ENCODE assay signal across 13 cellular contexts in genomic region chr10:42476101-42476500, GRCh38.
DNase-seq lines count a peak whose midpoint lies in the region; ATAC-seq and TF ChIP-seq lines count a peak whose summit lies in the region.
"Had no signal": no experiment of that assay in that cellular context is flagged by ENCODE, and none has a peak within 500 bp of the region (broad histone marks: within the 10 kb centered on the region; RNA-seq: fewer than 3 reads in every experiment).

No MANE protein-coding gene starts in this region.

- ATAC-seq in GM21576 (IDR thresholded peaks at IDR 0.05; ENCODE audit: unreplicated experiment), result no peak
- ATAC-seq in GM18517 (IDR thresholded peaks at IDR 0.05; ENCODE audit: unreplicated experiment), result no peak
- ATAC-seq in HG03469 (IDR thresholded peaks at IDR 0.05; ENCODE audit: unreplicated experiment), result no peak
- ATAC-seq: gastrocnemius medialis had no signal

- POLR2A ChIA-PET in A673 (lab: Charles Lee; ENCODE audit: low non-redundant PET), result no interaction called here

- H3K4me2 ChIP-seq in parathyroid adenoma (ENCODE audit: low read length), result peak overlapping the region; percentile 56
- H3K4me2 ChIP-seq: BLaER1 had no signal

- H3K36me3 ChIP-seq in A673 (ENCODE audit: insufficient read depth, low read length, poor library complexity, severe bottlenecking) (no peaks in the 10 kb centered on the region), HUES6 (ENCODE audit: control insufficient read depth, insufficient read depth, low read length) (no peaks in the 10 kb centered on the region), endocrine pancreas (ENCODE audit: control insufficient read depth, insufficient read depth, low read length) (no peaks in the 10 kb centered on the region), parathyroid adenoma (ENCODE audit: control insufficient read depth, insufficient read depth, low read length) (no peaks in the 10 kb centered on the region)
- H3K36me3 ChIP-seq: BLaER1, gastrocnemius medialis had no signal

- TF ChIP-seq CTCF in A673 (conservative IDR thresholded peaks at IDR 0.05; ENCODE audit: low read depth, low read length) (no peak), parathyroid adenoma (IDR thresholded peaks at IDR 0.05) (no peak)

- intact Hi-C loops in A673 (cut with micrococcal nuclease; ENCODE audit: unreplicated experiment), result no loop called here

- H3K4me3 ChIP-seq in A673 (ENCODE audit: low read depth, low read length, poor library complexity, severe bottlenecking) (peak overlapping the region; percentile 50), HUES6 (ENCODE audit: low read depth, low read length) (peak overlapping the region; percentile 29; the same call in 1 of the 2 replicates), endocrine pancreas (ENCODE audit: control insufficient read depth, insufficient read depth, low read length) (peak overlapping the region; percentile 52), parathyroid adenoma (ENCODE audit: low read depth, low read length) (peak overlapping the region; percentile 59)
- H3K4me3 ChIP-seq: BLaER1 had no signal

- H3K27ac ChIP-seq in A673 (ENCODE audit: low read depth, low read length, poor library complexity, severe bottlenecking), result no peak overlapping the region
- H3K27ac ChIP-seq in HUES6 (ENCODE audit: low read depth, low read length), result no peak overlapping the region
- H3K27ac ChIP-seq in parathyroid adenoma, result no peak overlapping the region
- H3K27ac ChIP-seq: BLaER1, gastrocnemius medialis had no signal

- H3K9ac ChIP-seq in HUES6 (ENCODE audit: low read length), result no peak overlapping the region
- peak overlapping the region; percentile 38 for H3K9ac ChIP-seq in endocrine pancreas (ENCODE audit: control insufficient read depth, insufficient read depth, low read length)
- H3K9ac ChIP-seq in parathyroid adenoma, result no peak overlapping the region
- H3K9ac ChIP-seq: BLaER1 had no signal

- H3K27me3 ChIP-seq in A673 (replicated peaks; ENCODE audit: insufficient read depth, low read depth, low read length, poor library complexity) (no peaks in the 10 kb centered on the region), HUES6 (ENCODE audit: control insufficient read depth, insufficient read depth, low read length) (no peaks in the 10 kb centered on the region; the same call in 1 of the 2 replicates), endocrine pancreas (ENCODE audit: control insufficient read depth, insufficient read depth, low read length) (no peaks in the 10 kb centered on the region), parathyroid adenoma (ENCODE audit: control insufficient read depth, insufficient read depth, low read length) (no peaks in the 10 kb centered on the region)
- H3K27me3 ChIP-seq: BLaER1 had no signal

- DNase-seq in A673 (ENCODE audit: low spot score), result no peak
- DNase-seq in DMS79 (lab: John Stamatoyannopoulos, UW), result no peak
- DNase-seq: activated CD4-positive, alpha-beta T cell treated with anti-CD3 and anti-CD28 coated beads for 48 hours; activated gamma-delta T cell treated with Interleukin-2 at 50 U/mL for 16 hours; gastrocnemius medialis; NCI-H774 had no signal

- H3K79me2 ChIP-seq in parathyroid adenoma, result no peaks in the 10 kb centered on the region

- H3K9me3 ChIP-seq in A673 (ENCODE audit: low read depth, low read length, poor library complexity, severe bottlenecking), result no peaks in the 10 kb centered on the region
- peaks cover 56% of the 10 kb centered on the region; the same call in 1 of the 2 replicates for H3K9me3 ChIP-seq in HUES6 (ENCODE audit: control insufficient read depth, insufficient read depth, low read depth, low read length)
- H3K9me3 ChIP-seq in endocrine pancreas (ENCODE audit: control insufficient read depth, low read length), result no peaks in the 10 kb centered on the region
- no peaks in the 10 kb centered on the region for H3K9me3 ChIP-seq in parathyroid adenoma (ENCODE audit: control insufficient read depth, low read length)
- H3K9me3 ChIP-seq: BLaER1, gastrocnemius medialis had no signal

- BruUV-seq in A673 (replicated peaks; lab: Mats Ljungman, UMichigan), result no TSS peak

- no peak overlapping the region for H2AFZ ChIP-seq in parathyroid adenoma

- H3K4me1 ChIP-seq in A673 (ENCODE audit: insufficient read depth, low read length, poor library complexity, severe bottlenecking), result no peaks in the 10 kb centered on the region
- H3K4me1 ChIP-seq in HUES6 (ENCODE audit: control insufficient read depth, insufficient read depth, low read length), result no peaks in the 10 kb centered on the region
- no peaks in the 10 kb centered on the region for H3K4me1 ChIP-seq in endocrine pancreas (ENCODE audit: control insufficient read depth, insufficient read depth, low read length)
- H3K4me1 ChIP-seq in parathyroid adenoma, result no peaks in the 10 kb centered on the region
- H3K4me1 ChIP-seq: BLaER1, gastrocnemius medialis had no signal

- CTCF ChIA-PET in A673 (lab: Charles Lee), result no interaction called here
